Comparison of ENCODE assay signal across 21 cellular contexts in the genomic region with DNA sequence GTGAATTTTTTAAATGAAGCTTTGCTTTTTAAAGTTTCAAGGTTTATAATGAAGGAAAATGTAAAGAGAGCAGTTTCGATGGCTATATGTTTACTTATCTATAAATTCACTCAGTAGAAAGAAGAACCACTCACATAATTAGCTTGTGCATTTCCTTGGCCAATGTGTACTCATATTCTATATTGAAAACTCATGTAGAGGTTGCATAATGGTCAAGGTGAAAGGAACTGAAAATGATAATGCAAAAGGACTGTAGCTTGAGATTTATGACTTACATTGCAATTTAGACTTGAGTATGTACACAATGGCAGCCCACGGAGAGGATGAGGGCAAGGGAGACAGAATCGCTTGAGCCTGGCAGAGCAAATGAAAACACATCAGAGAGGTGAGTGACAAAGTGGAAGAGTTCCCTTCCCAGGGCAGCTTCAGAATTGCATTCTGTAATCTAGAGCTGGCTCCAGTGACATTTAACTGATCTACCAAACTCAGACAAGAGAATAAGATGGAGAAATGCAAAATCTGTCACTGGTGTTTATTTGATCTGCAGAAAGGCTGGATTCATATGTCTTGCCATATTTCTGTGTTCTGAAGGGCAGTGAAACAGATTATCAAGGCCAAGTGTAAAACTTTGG.
DNase-seq lines count a peak whose midpoint lies in the region; ATAC-seq and TF ChIP-seq lines count a peak whose summit lies in the region.
"Had no signal": no experiment of that assay in that cellular context is flagged by ENCODE, and none has a peak within 500 bp of the region (broad histone marks: within the 10 kb centered on the region; RNA-seq: fewer than 3 reads in every experiment).

No MANE protein-coding gene starts in this region.

- peaks cover 6% of the 10 kb centered on the region for H3K9me3 Mint-ChIP-seq in stimulated activated naive CD8-positive, alpha-beta T cell treated with anti-CD3 and anti-CD28 coated beads, Interleukin-15, Interleukin-2, amounts not matched to agents 100 ng/mL and 50 ng/mL, for 24 hours
- peaks cover 25 to 27% of the 10 kb centered on the region in 2 donors for H3K9me3 Mint-ChIP-seq in stimulated activated naive CD8-positive, alpha-beta T cell treated with anti-CD3 and anti-CD28 coated beads, Interleukin-15, amount 100 ng/mL, for 72 hours
- H3K9me3 Mint-ChIP-seq: activated CD4-positive, alpha-beta memory T cell treated with anti-CD3 and anti-CD28 coated beads for 36 hours had no signal

- H3K4me1 ChIP-seq in mucosa of descending colon (ENCODE audit: low read depth): no peaks in the 10 kb centered on the region
- H3K4me1 ChIP-seq: A549 had no signal

- no peak overlapping the region for H3K4me3 ChIP-seq in mucosa of descending colon
- H3K4me3 ChIP-seq: A549 had no signal

- TF ChIP-seq CTCF in mucosa of descending colon (IDR thresholded peaks at IDR 0.05): no peak

- H3K36me3 Mint-ChIP-seq in stimulated activated naive CD8-positive, alpha-beta T cell treated with anti-CD3 and anti-CD28 coated beads, Interleukin-15, Interleukin-2, amounts not matched to agents 100 ng/mL and 50 ng/mL, for 24 hours (ENCODE audit: low read depth): no peaks in the 10 kb centered on the region
- H3K36me3 Mint-ChIP-seq: activated CD4-positive, alpha-beta memory T cell treated with anti-CD3 and anti-CD28 coated beads for 36 hours; IgD-negative memory B cell had no signal

- ATAC-seq in stimulated activated naive CD8-positive, alpha-beta T cell treated with anti-CD3 and anti-CD28 coated beads, Interleukin-15, amount 100 ng/mL, for 72 hours: no peak
- no peak for ATAC-seq in esophagus mucosa
- ATAC-seq in HG03175 (IDR thresholded peaks at IDR 0.05; ENCODE audit: unreplicated experiment): no peak
- ATAC-seq in mucosa of descending colon: no peak
- ATAC-seq: A549; Panc1; stimulated activated naive CD8-positive, alpha-beta T cell treated with anti-CD3 and anti-CD28 coated beads, Interleukin-15, Interleukin-2, amounts not matched to agents 100 U/mL and 50 U/mL, for 24 hours had no signal

- no peaks in the 10 kb centered on the region for H3K9me3 ChIP-seq in mucosa of descending colon
- H3K9me3 ChIP-seq: A549 had no signal

- intact Hi-C loops in mucosa of descending colon (cut with DNase I, micrococcal nuclease): no loop called here

- H3K4me3 Mint-ChIP-seq in stimulated activated naive CD8-positive, alpha-beta T cell treated with anti-CD3 and anti-CD28 coated beads, Interleukin-15, Interleukin-2, amounts not matched to agents 100 ng/mL and 50 ng/mL, for 24 hours: no peak overlapping the region
- no peak overlapping the region for H3K4me3 Mint-ChIP-seq in stimulated activated naive CD8-positive, alpha-beta T cell treated with anti-CD3 and anti-CD28 coated beads, Interleukin-15, amount 100 ng/mL, for 72 hours
- H3K4me3 Mint-ChIP-seq: activated CD4-positive, alpha-beta memory T cell treated with anti-CD3 and anti-CD28 coated beads for 36 hours; activated naive CD8-positive, alpha-beta T cell treated with anti-CD3 and anti-CD28 coated beads, Interleukin-2, amount 10 ng/mL, durations not matched to agents 7 days and 5 days; IgD-negative memory B cell had no signal

- peaks cover 27% of the 10 kb centered on the region for H3K4me1 Mint-ChIP-seq in stimulated activated naive CD8-positive, alpha-beta T cell treated with anti-CD3 and anti-CD28 coated beads, Interleukin-15, Interleukin-2, amounts not matched to agents 100 ng/mL and 50 ng/mL, for 24 hours (ENCODE audit: low read depth)
- peaks cover 21% of the 10 kb centered on the region for H3K4me1 Mint-ChIP-seq in stimulated activated naive CD8-positive, alpha-beta T cell treated with anti-CD3 and anti-CD28 coated beads, Interleukin-15, amount 100 ng/mL, for 72 hours

- peak overlapping the region; percentile 12 for H3K27ac Mint-ChIP-seq in stimulated activated naive CD8-positive, alpha-beta T cell treated with anti-CD3 and anti-CD28 coated beads, Interleukin-15, Interleukin-2, amounts not matched to agents 100 ng/mL and 50 ng/mL, for 24 hours
- H3K27ac Mint-ChIP-seq in stimulated activated naive CD8-positive, alpha-beta T cell treated with anti-CD3 and anti-CD28 coated beads, Interleukin-15, amount 100 ng/mL, for 72 hours: peak overlapping the region in 1 of 2 donors; percentile 5
- H3K27ac Mint-ChIP-seq: activated CD4-positive, alpha-beta memory T cell treated with anti-CD3 and anti-CD28 coated beads for 36 hours; activated naive CD8-positive, alpha-beta T cell treated with anti-CD3 and anti-CD28 coated beads, Interleukin-2, amount 10 ng/mL, durations not matched to agents 7 days and 5 days; IgD-negative memory B cell had no signal

- no peaks in the 10 kb centered on the region for H3K27me3 Mint-ChIP-seq in stimulated activated naive CD8-positive, alpha-beta T cell treated with anti-CD3 and anti-CD28 coated beads, Interleukin-15, Interleukin-2, amounts not matched to agents 100 ng/mL and 50 ng/mL, for 24 hours
- no peaks in the 10 kb centered on the region for H3K27me3 Mint-ChIP-seq in stimulated activated naive CD8-positive, alpha-beta T cell treated with anti-CD3 and anti-CD28 coated beads, Interleukin-15, amount 100 ng/mL, for 72 hours
- H3K27me3 Mint-ChIP-seq: activated CD4-positive, alpha-beta memory T cell treated with anti-CD3 and anti-CD28 coated beads for 36 hours; activated naive CD8-positive, alpha-beta T cell treated with anti-CD3 and anti-CD28 coated beads, Interleukin-2, amount 10 ng/mL, durations not matched to agents 7 days and 5 days; IgD-negative memory B cell had no signal

- no peaks in the 10 kb centered on the region for H3K36me3 ChIP-seq in mucosa of descending colon (ENCODE audit: low read depth)

- DNase-seq in stimulated activated naive CD8-positive, alpha-beta T cell treated with anti-CD3 and anti-CD28 coated beads, Interleukin-15, amount 100 ng/mL, for 72 hours: no peak
- DNase-seq in NCI-H1105 treated with DMSO at 0.1 percent for 48 hours (lab: John Stamatoyannopoulos, UW) (peak; percentile 47), NOMO-1 treated with dmso at 0.1 percent for 144 hours (lab: John Stamatoyannopoulos, UW; ENCODE audit: unreplicated experiment) (peak; percentile 46), HCEC 1CT (no peak), mucosa of descending colon (no peak)
- DNase-seq: activated CD4-positive, alpha-beta memory T cell treated with anti-CD3 and anti-CD28 coated beads for 36 hours; activated naive CD8-positive, alpha-beta T cell treated with anti-CD3 and anti-CD28 coated beads, Interleukin-2, amount 10 ng/mL, durations not matched to agents 7 days and 5 days; activated T-cell treated with anti-CD3 and anti-CD28 coated beads, Interleukin-2, amount 50 U/mL, for 48 hours; DMS79 treated with DMSO at 0.1 percent for 48 hours; erythroblast; NCI-H1048; retina; stimulated activated CD4-positive, alpha-beta T cell treated with anti-CD3 and anti-CD28 coated beads, Interleukin-15, amount 100 ng/mL, for 24 hours; stimulated activated naive CD8-positive, alpha-beta T cell treated with anti-CD3 and anti-CD28 coated beads, Interleukin-15, Interleukin-2, amounts not matched to agents 100 U/mL and 50 U/mL, for 24 hours; SW 1271 had no signal

Comparison
In these comparisons a context has a peak if more than half of its experiments do, and no peak if none do; other contexts are left out.
1. DNase-seq: peak in NCI-H1105 treated with DMSO at 0.1 percent for 48 hours (single experiment) and NOMO-1 treated with dmso at 0.1 percent for 144 hours (single experiment); none in stimulated activated naive CD8-positive, alpha-beta T cell treated with anti-CD3 and anti-CD28 coated beads, Interleukin-15, amount 100 ng/mL, for 72 hours (0 of 2), HCEC 1CT (single experiment) and mucosa of descending colon (0 of 3).